Comparison of ENCODE assay signal across 9 cellular contexts in the genomic region with DNA sequence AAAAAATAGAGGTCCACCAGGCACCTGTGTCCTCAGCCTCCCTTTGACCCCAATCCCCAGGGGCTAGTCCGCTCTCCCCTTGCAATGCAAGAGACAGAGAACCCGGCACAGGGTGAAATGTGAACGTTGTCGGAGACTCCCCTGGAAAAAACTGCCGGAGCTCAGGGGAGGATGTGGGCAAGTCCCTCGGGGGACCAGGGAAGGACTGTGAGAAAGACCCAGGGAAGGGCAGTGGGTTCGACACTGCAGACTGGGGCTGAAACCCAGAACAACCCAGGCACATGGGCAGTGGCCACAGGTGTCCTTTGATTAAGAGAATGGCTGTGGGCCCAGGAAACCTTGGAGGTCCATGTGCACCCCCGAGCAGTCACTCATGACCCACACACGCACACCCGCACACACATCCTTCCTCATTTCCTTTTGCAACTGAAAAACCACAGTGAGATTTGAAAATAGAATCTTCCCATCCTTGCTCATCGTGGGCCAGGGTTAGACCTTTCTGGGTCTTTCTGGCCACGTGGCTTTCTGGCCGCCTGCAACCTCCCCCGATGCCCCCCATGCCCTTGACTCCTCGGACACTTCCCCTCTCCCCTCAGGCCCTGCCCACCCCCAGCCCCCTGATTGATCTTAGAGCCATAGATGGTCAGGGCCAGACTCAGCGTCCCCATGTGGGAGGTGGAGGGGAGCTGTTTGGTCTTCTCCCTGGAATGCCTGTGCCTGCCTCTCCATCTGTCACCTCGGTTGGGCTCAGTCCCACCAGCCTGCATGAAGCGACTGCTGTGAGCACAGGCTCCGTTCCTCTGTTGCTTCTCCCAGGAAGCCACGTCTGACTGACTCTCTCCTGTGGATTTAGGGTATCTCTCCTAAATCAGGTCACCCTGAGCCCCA. TPM values are rescaled to one million over a fixed set of nuclear protein-coding genes. Genes with fewer than 3 reads are reported as not detected.
A peak's percentile ranks its signal among the peaks of the same experiment; 100 is the strongest.
DNase-seq lines count a peak whose midpoint lies in the region; ATAC-seq and TF ChIP-seq lines count a peak whose summit lies in the region.
"Had no signal": no experiment of that assay in that cellular context is flagged by ENCODE, and none has a peak within 500 bp of the region (broad histone marks: within the 10 kb centered on the region; RNA-seq: fewer than 3 reads in every experiment).

No MANE protein-coding gene starts in this region.

- H3K4me1 Mint-ChIP-seq in nephron progenitor cell, result peaks cover 10% of the 10 kb centered on the region

- no peaks in the 10 kb centered on the region for H3K9me3 ChIP-seq in breast epithelium

- DNase-seq in RPMI8226 (peak; percentile 59), nephron progenitor cell (no peak), coronary artery (ENCODE audit: low spot score) (no peak), breast epithelium (ENCODE audit: low spot score in 2 of 2) (no peak), NCI-H1092 treated with DMSO at 0.1 percent for 48 hours (lab: John Stamatoyannopoulos, UW) (no peak)

- peak overlapping the region; percentile 59 for H3K27ac Mint-ChIP-seq in nephron progenitor cell
- H3K27ac Mint-ChIP-seq: activated naive CD4-positive, alpha-beta T cell treated with anti-CD3 and anti-CD28 coated beads, Interleukin-2, amount 50 U/mL, for 24 hours had no signal

- no peak overlapping the region for H3K4me3 ChIP-seq in coronary artery
- no peak overlapping the region for H3K4me3 ChIP-seq in breast epithelium

- H3K9me3 Mint-ChIP-seq in nephron progenitor cell, result no peaks in the 10 kb centered on the region
- H3K9me3 Mint-ChIP-seq: activated naive CD4-positive, alpha-beta T cell treated with anti-CD3 and anti-CD28 coated beads, Interleukin-2, amount 50 U/mL, for 24 hours had no signal

- no peak overlapping the region for H3K27ac ChIP-seq in coronary artery
- no peak overlapping the region for H3K27ac ChIP-seq in breast epithelium

- H3K4me3 Mint-ChIP-seq in nephron progenitor cell, result no peak overlapping the region

- H3K27me3 Mint-ChIP-seq in nephron progenitor cell (ENCODE audit: low read depth, poor library complexity), result no peaks in the 10 kb centered on the region
- H3K27me3 Mint-ChIP-seq: activated naive CD4-positive, alpha-beta T cell treated with anti-CD3 and anti-CD28 coated beads, Interleukin-2, amount 50 U/mL, for 24 hours had no signal

- no peaks in the 10 kb centered on the region for H3K36me3 Mint-ChIP-seq in nephron progenitor cell (ENCODE audit: low read depth)
- H3K36me3 Mint-ChIP-seq: activated naive CD4-positive, alpha-beta T cell treated with anti-CD3 and anti-CD28 coated beads, Interleukin-2, amount 50 U/mL, for 24 hours had no signal

- TF ChIP-seq CTCF in nephron progenitor cell (IDR thresholded peaks at IDR 0.05) (no peak), coronary artery (IDR thresholded peaks at IDR 0.05) (no peak), breast epithelium (IDR thresholded peaks at IDR 0.05) (no peak)

- ATAC-seq in GM18520 (IDR thresholded peaks at IDR 0.05; ENCODE audit: unreplicated experiment) (peak; percentile 38), HG02798 (IDR thresholded peaks at IDR 0.05; ENCODE audit: poor library complexity, unreplicated experiment) (peak; percentile 52), HG02885 (IDR thresholded peaks at IDR 0.05; ENCODE audit: poor library complexity, unreplicated experiment) (no peak)

- no peak for TF ChIP-seq POLR2A in breast epithelium (IDR thresholded peaks at IDR 0.05)

- no peaks in the 10 kb centered on the region for H3K4me1 ChIP-seq in breast epithelium

- H3K36me3 ChIP-seq in breast epithelium, result no peaks in the 10 kb centered on the region

- H3K27me3 ChIP-seq in breast epithelium, result no peaks in the 10 kb centered on the region

- intact Hi-C loops in breast epithelium (cut with DNase I; ENCODE audit: low total_unique reads), result no loop called here

RNA-seq across cellular contexts. Expression of gene LAT2, which starts 7.9 kb away (rescaled TPM):
- 1 to 10 TPM; 6.9 to 9.4 (median 7.7) TPM for total RNA-seq in breast epithelium

RNA-seq across cellular contexts. Expression of gene RFC2, which starts 36.5 kb away (rescaled TPM):
- total RNA-seq in breast epithelium, result 10 to 100 TPM; 15.4 to 25.6 (median 17.1) TPM

RNA-seq across cellular contexts. Expression of gene EIF4H, which starts 43.5 kb away (rescaled TPM):
- 100 to 1,000 TPM; 199 to 256 (median 238) TPM for total RNA-seq in breast epithelium
